Comparison of ENCODE assay signal across 22 cellular contexts in genomic region chr2:190136825-190137224, GRCh38.
"Had no signal": no experiment of that assay in that cellular context is flagged by ENCODE, and none has a peak within 500 bp of the region (broad histone marks: within the 10 kb centered on the region; RNA-seq: fewer than 3 reads in every experiment).

No MANE protein-coding gene starts in this region.

- H3K4me3 ChIP-seq: neural progenitor cell, ovary, psoas muscle, skin epidermis, stomach, thoracic aorta, thyroid gland, tibial nerve, upper lobe of right lung, uterus had no signal

- H3K9me3 ChIP-seq: ovary, psoas muscle, thoracic aorta, thyroid gland, upper lobe of right lung, uterus had no signal

- H3K9ac ChIP-seq: neural progenitor cell, parathyroid adenoma had no signal

- H3K4me1 ChIP-seq: neural progenitor cell, parathyroid adenoma, psoas muscle, stomach, thyroid gland, upper lobe of right lung, uterus had no signal

- H3K79me2 ChIP-seq: parathyroid adenoma had no signal

- H3K27me3 ChIP-seq: neural progenitor cell, ovary, stomach, thyroid gland, tibial nerve, upper lobe of right lung, uterus had no signal

- H3K4me2 ChIP-seq: neural progenitor cell had no signal

- ATAC-seq: naive thymus-derived CD4-positive, alpha-beta T cell; natural killer cell; psoas muscle; right cardiac atrium; stimulated activated effector memory CD8-positive, alpha-beta T cell treated with anti-CD3 and anti-CD28 coated beads, Interleukin-12 subunit alpha, Interleukin-12 subunit beta, amount 100 ng/mL, for 72 hours; stimulated activated naive B cell treated with anti-CD40 and anti-IgM and Interleukin-4, amounts not matched to agents 10 μg/mL and 1 μg/mL and 100 μg/mL, for 72 hours; upper lobe of right lung had no signal

- H3K36me3 ChIP-seq: neural progenitor cell, ovary, stomach, thoracic aorta, thyroid gland, upper lobe of right lung, uterus had no signal

- H3K27ac ChIP-seq: neural progenitor cell, ovary, parathyroid adenoma, psoas muscle, skin epidermis, stomach, thoracic aorta, thyroid gland, tibial nerve, upper lobe of right lung, uterus had no signal

- H2AFZ ChIP-seq: neural progenitor cell, parathyroid adenoma had no signal

- DNase-seq: naive thymus-derived CD4-positive, alpha-beta T cell; natural killer cell; occipital lobe; ovary; psoas muscle; stimulated activated CD4-positive, alpha-beta T cell treated with anti-CD3 and anti-CD28 coated beads, Interleukin-15, amount 100 ng/mL, for 24 hours; stimulated activated CD4-positive, alpha-beta T cell treated with anti-CD3 and anti-CD28 coated beads, Interleukin-2, amount 100 ng/mL, for 24 hours; stimulated activated CD4-positive, alpha-beta T cell treated with anti-CD3 and anti-CD28 coated beads, Interleukin-2, amount 100 ng/mL, for 48 hours; stimulated activated CD4-positive, alpha-beta T cell treated with anti-CD3 and anti-CD28 coated beads, Interleukin-4, amount 100 ng/mL, for 24 hours; stimulated activated naive B cell treated with anti-CD40 and anti-IgM and Interleukin-4, amounts not matched to agents 10 μg/mL and 1 μg/mL and 100 μg/mL, for 72 hours; stimulated activated naive CD4-positive, alpha-beta T cell treated with Interleukin-2 at 50 U/mL for 16 hours; stomach; thyroid gland; upper lobe of right lung; uterus had no signal
